In genomic region chr2:68839260-68839833, GRCh38 we compare ENCODE assay signal across 8 cellular contexts.
DNase-seq lines count a peak whose midpoint lies in the region; ATAC-seq and TF ChIP-seq lines count a peak whose summit lies in the region.

No MANE protein-coding gene starts in this region.

- TF ChIP-seq CTCF in AG10803 (conservative IDR thresholded peaks at IDR 0.05; ENCODE audit: low read length) = peak; percentile 57
- peak; percentile 37 for TF ChIP-seq CTCF in GM13976 (IDR thresholded peaks at IDR 0.05; ENCODE audit: borderline replicate concordance, control extremely low read depth, extremely low read depth, insufficient read depth, missing control alignments)

- in situ Hi-C loops in GM13976 (cut with MboI; ENCODE audit: low sequenced_read_pairs, unreplicated experiment) = no loop called here

- DNase-seq in AG10803 (ENCODE audit: low read depth) (no peak), GM13976 (ENCODE audit: low spot score) (peak; percentile 44), UCSD-AML1 (lab: John Stamatoyannopoulos, UW; ENCODE audit: unreplicated experiment) (peak; percentile 36), iPS-NIHi11 (ENCODE audit: low spot score) (peak; percentile 45)
- DNase-seq in activated effector memory CD4-positive, alpha-beta T cell treated with Interleukin-2 at 50 U/mL for 16 hours = no peak

- ATAC-seq in HG02588 (IDR thresholded peaks at IDR 0.05; ENCODE audit: unreplicated experiment) (no peak), HG03095 (IDR thresholded peaks at IDR 0.05; ENCODE audit: unreplicated experiment) (no peak), GM18867 (IDR thresholded peaks at IDR 0.05; ENCODE audit: unreplicated experiment) (no peak)

- no peak overlapping the region for H3K4me3 ChIP-seq in AG10803 (ENCODE audit: low read length)

Comparison
In these comparisons a context has a peak if more than half of its experiments do, and no peak if none do; other contexts are left out.
1. DNase-seq: peak in GM13976 (single experiment), UCSD-AML1 (single experiment) and iPS-NIHi11 (single experiment); none in AG10803 (single experiment) and activated effector memory CD4-positive, alpha-beta T cell treated with Interleukin-2 at 50 U/mL for 16 hours (single experiment).